In genomic region chr2:162107361-162107901, GRCh38 we compare ENCODE assay signal across 1 cellular context.
TF ChIP-seq lines count a peak whose summit lies in the region.

No MANE protein-coding gene starts in this region.

TF ChIP-seq in HepG2, 621 proteins besides CTCF, POLR2A, EP300 and RAD21 (continued from another document and continues in another):
- TF ChIP-seq, protein P1, sequence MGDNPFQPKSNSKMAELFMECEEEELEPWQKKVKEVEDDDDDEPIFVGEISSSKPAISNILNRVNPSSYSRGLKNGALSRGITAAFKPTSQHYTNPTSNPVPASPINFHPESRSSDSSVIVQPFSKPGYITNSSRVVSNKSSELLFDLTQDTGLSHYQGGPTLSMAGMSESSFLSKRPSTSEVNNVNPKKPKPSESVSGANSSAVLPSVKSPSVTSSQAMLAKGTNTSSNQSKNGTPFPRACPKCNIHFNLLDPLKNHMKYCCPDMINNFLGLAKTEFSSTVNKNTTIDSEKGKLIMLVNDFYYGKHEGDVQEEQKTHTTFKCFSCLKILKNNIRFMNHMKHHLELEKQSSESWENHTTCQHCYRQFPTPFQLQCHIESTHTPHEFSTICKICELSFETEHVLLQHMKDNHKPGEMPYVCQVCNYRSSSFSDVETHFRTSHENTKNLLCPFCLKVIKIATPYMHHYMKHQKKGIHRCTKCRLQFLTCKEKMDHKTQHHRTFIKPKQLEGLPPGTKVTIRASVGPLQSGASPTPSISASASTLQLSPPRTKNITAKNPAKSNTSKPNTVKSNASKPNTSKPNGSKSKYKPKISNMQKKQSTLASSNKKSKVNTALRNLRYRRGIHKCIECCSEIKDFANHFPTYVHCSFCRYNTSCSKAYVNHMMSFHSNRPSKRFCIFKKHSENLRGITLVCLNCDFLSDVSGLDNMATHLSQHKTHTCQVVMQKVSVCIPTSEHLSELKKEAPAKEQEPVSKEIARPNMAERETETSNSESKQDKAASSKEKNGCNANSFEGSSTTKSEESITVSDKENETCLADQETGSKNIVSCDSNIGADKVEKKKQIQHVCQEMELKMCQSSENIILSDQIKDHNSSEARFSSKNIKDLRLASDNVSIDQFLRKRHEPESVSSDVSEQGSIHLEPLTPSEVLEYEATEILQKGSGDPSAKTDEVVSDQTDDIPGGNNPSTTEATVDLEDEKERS (CRISPR knock-in tag; IDR thresholded peaks at IDR 0.05), result no peak
- TF ChIP-seq FUBP1 (CRISPR knock-in tag; IDR thresholded peaks at IDR 0.05; ENCODE audit: borderline replicate concordance), result no peak
- no peak for TF ChIP-seq CENPT (CRISPR knock-in tag; IDR thresholded peaks at IDR 0.05; ENCODE audit: low read depth)
- TF ChIP-seq, protein P2, sequence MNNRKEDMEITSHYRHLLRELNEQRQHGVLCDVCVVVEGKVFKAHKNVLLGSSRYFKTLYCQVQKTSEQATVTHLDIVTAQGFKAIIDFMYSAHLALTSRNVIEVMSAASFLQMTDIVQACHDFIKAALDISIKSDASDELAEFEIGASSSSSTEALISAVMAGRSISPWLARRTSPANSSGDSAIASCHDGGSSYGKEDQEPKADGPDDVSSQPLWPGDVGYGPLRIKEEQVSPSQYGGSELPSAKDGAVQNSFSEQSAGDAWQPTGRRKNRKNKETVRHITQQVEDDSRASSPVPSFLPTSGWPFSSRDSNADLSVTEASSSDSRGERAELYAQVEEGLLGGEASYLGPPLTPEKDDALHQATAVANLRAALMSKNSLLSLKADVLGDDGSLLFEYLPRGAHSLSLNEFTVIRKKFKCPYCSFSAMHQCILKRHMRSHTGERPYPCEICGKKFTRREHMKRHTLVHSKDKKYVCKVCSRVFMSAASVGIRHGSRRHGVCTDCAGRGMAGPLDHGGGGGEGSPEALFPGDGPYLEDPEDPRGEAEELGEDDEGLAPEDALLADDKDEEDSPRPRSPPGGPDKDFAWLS (CRISPR knock-in tag; IDR thresholded peaks at IDR 0.05; ENCODE audit: borderline replicate concordance), result no peak
- TF ChIP-seq RFXAP (CRISPR knock-in tag; IDR thresholded peaks at IDR 0.05; ENCODE audit: borderline replicate concordance), result no peak
- peak; percentile 63; the same call in 1 of the 2 replicates for TF ChIP-seq NR2F2 (IDR thresholded peaks at IDR 0.05; ENCODE audit: borderline replicate concordance, low read depth)
- no peak for TF ChIP-seq RBM22 (optimal IDR thresholded peaks at IDR 0.05; ENCODE audit: low read length)
- TF ChIP-seq PRMT3 (CRISPR knock-in tag; IDR thresholded peaks at IDR 0.05; ENCODE audit: borderline replicate concordance, low read depth), result no peak
- no peak for TF ChIP-seq AKAP8 (CRISPR knock-in tag; IDR thresholded peaks at IDR 0.05)
- no peak for TF ChIP-seq TOPORS (CRISPR knock-in tag; IDR thresholded peaks at IDR 0.05)
- TF ChIP-seq ELF4 (CRISPR knock-in tag; IDR thresholded peaks at IDR 0.05; ENCODE audit: borderline replicate concordance), result no peak
- peak; percentile 87 for TF ChIP-seq HDAC2 (CRISPR knock-in tag; IDR thresholded peaks at IDR 0.05)
- no peak; the same call in 1 of the 2 replicates for TF ChIP-seq NFYC (CRISPR knock-in tag; IDR thresholded peaks at IDR 0.05)
- TF ChIP-seq RFX5 (IDR thresholded peaks at IDR 0.05; ENCODE audit: low read depth, low read length), result no peak
- no peak for TF ChIP-seq ZBTB34 (CRISPR knock-in tag; IDR thresholded peaks at IDR 0.05)
- no peak for TF ChIP-seq CHD4 (IDR thresholded peaks at IDR 0.05; ENCODE audit: borderline replicate concordance, low read length)
- TF ChIP-seq NFIC (IDR thresholded peaks at IDR 0.05; ENCODE audit: low read length), result peak; percentile 93; the same call in 1 of the 2 replicates
- TF ChIP-seq DRAP1 (CRISPR knock-in tag; IDR thresholded peaks at IDR 0.05), result no peak
- no peak for TF ChIP-seq ZNF746 (CRISPR knock-in tag; IDR thresholded peaks at IDR 0.05)
- TF ChIP-seq ZNF549 (CRISPR knock-in tag; IDR thresholded peaks at IDR 0.05), result no peak
- no peak for TF ChIP-seq NFYB (CRISPR knock-in tag; IDR thresholded peaks at IDR 0.05)
- TF ChIP-seq ZHX2 (IDR thresholded peaks at IDR 0.05; ENCODE audit: low read depth), result no peak
- no peak for TF ChIP-seq ZHX2 (CRISPR knock-in tag; IDR thresholded peaks at IDR 0.05; ENCODE audit: borderline replicate concordance)
- no peak for TF ChIP-seq FOXC1 (CRISPR knock-in tag; IDR thresholded peaks at IDR 0.05; ENCODE audit: borderline replicate concordance)
- TF ChIP-seq ZNF564 (CRISPR knock-in tag; IDR thresholded peaks at IDR 0.05), result no peak
- no peak for TF ChIP-seq MYNN (CRISPR knock-in tag; IDR thresholded peaks at IDR 0.05; ENCODE audit: low read depth)
- TF ChIP-seq RCOR2 (CRISPR knock-in tag; IDR thresholded peaks at IDR 0.05), result peak; percentile 93
- TF ChIP-seq SAP130 (CRISPR knock-in tag; IDR thresholded peaks at IDR 0.05; ENCODE audit: low read depth), result peak; percentile 52; the same call in 1 of the 2 replicates
- peak; percentile 93 for TF ChIP-seq SOX5 (CRISPR knock-in tag; IDR thresholded peaks at IDR 0.05; ENCODE audit: borderline replicate concordance)
- TF ChIP-seq ZNF781 (CRISPR knock-in tag; IDR thresholded peaks at IDR 0.05; ENCODE audit: borderline replicate concordance, not compliant biosample characterization), result no peak
- 0 out of 2 replicates have a peak, but pooled peaks have one; percentile 41 for TF ChIP-seq ZNF414 (CRISPR knock-in tag; IDR thresholded peaks at IDR 0.05)
- TF ChIP-seq MAFG (CRISPR knock-in tag; IDR thresholded peaks at IDR 0.05), result no peak
- TF ChIP-seq ZNF572 (CRISPR knock-in tag; IDR thresholded peaks at IDR 0.05), result no peak
- peak; percentile 95 for TF ChIP-seq GATAD2A (CRISPR knock-in tag; IDR thresholded peaks at IDR 0.05)
- TF ChIP-seq ZC3H13 (CRISPR knock-in tag; IDR thresholded peaks at IDR 0.05), result no peak
- no peak for TF ChIP-seq ZNF431 (CRISPR knock-in tag; IDR thresholded peaks at IDR 0.05; ENCODE audit: borderline replicate concordance, low read depth)
- no peak for TF ChIP-seq HNRNPLL (IDR thresholded peaks at IDR 0.05; ENCODE audit: low read depth, low read length, poor library complexity, severe bottlenecking)
- TF ChIP-seq, protein P3, sequence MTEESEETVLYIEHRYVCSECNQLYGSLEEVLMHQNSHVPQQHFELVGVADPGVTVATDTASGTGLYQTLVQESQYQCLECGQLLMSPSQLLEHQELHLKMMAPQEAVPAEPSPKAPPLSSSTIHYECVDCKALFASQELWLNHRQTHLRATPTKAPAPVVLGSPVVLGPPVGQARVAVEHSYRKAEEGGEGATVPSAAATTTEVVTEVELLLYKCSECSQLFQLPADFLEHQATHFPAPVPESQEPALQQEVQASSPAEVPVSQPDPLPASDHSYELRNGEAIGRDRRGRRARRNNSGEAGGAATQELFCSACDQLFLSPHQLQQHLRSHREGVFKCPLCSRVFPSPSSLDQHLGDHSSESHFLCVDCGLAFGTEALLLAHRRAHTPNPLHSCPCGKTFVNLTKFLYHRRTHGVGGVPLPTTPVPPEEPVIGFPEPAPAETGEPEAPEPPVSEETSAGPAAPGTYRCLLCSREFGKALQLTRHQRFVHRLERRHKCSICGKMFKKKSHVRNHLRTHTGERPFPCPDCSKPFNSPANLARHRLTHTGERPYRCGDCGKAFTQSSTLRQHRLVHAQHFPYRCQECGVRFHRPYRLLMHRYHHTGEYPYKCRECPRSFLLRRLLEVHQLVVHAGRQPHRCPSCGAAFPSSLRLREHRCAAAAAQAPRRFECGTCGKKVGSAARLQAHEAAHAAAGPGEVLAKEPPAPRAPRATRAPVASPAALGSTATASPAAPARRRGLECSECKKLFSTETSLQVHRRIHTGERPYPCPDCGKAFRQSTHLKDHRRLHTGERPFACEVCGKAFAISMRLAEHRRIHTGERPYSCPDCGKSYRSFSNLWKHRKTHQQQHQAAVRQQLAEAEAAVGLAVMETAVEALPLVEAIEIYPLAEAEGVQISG (CRISPR knock-in tag; IDR thresholded peaks at IDR 0.05), result no peak
- 0 out of 2 replicates have a peak, but pooled peaks have one; percentile 18 for TF ChIP-seq KDM4B (CRISPR knock-in tag; IDR thresholded peaks at IDR 0.05)
- TF ChIP-seq STAG1 (CRISPR knock-in tag; IDR thresholded peaks at IDR 0.05), result 0 out of 2 replicates have a peak, but pooled peaks have one; percentile 10
- TF ChIP-seq MTA1 (CRISPR knock-in tag; IDR thresholded peaks at IDR 0.05; ENCODE audit: borderline replicate concordance), result no peak
- TF ChIP-seq ZKSCAN8 (CRISPR knock-in tag; IDR thresholded peaks at IDR 0.05; ENCODE audit: borderline replicate concordance), result no peak; the same call in 1 of the 2 replicates
- TF ChIP-seq SIX4 (CRISPR knock-in tag; IDR thresholded peaks at IDR 0.05), result peak; percentile 72
- TF ChIP-seq, protein P4, sequence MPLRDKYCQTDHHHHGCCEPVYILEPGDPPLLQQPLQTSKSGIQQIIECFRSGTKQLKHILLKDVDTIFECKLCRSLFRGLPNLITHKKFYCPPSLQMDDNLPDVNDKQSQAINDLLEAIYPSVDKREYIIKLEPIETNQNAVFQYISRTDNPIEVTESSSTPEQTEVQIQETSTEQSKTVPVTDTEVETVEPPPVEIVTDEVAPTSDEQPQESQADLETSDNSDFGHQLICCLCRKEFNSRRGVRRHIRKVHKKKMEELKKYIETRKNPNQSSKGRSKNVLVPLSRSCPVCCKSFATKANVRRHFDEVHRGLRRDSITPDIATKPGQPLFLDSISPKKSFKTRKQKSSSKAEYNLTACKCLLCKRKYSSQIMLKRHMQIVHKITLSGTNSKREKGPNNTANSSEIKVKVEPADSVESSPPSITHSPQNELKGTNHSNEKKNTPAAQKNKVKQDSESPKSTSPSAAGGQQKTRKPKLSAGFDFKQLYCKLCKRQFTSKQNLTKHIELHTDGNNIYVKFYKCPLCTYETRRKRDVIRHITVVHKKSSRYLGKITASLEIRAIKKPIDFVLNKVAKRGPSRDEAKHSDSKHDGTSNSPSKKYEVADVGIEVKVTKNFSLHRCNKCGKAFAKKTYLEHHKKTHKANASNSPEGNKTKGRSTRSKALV (CRISPR knock-in tag; IDR thresholded peaks at IDR 0.05), result 0 out of 2 replicates have a peak, but pooled peaks have one; percentile 37
